26 cellular contexts compared by ENCODE assay signal in genomic region chr17:49875690-49876089, GRCh38. TPM values are rescaled to one million over a fixed set of nuclear protein-coding genes. Genes with fewer than 3 reads are reported as not detected.
"Had no signal": no experiment of that assay in that cellular context is flagged by ENCODE, and none has a peak within 500 bp of the region (broad histone marks: within the 10 kb centered on the region; RNA-seq: fewer than 3 reads in every experiment).

No MANE protein-coding gene starts in this region.

- ATAC-seq: activated CD4-positive, alpha-beta T cell treated with anti-CD3 and anti-CD28 coated beads for 36 hours; activated CD8-positive, alpha-beta T cell treated with anti-CD3 and anti-CD28 coated beads for 36 hours; activated T-cell treated with anti-CD3 and anti-CD28 coated beads, Interleukin-2, amount 50 U/mL, for 4 hours; body of pancreas; sciatic nerve; T-cell had no signal

- H3K36me3 ChIP-seq: esophagus squamous epithelium, ovary, thoracic aorta, vagina had no signal

- H3K27ac ChIP-seq: body of pancreas, esophagus squamous epithelium, ovary, thoracic aorta, vagina, VCaP had no signal

- DNase-seq: activated CD4-positive, alpha-beta T cell treated with anti-CD3 and anti-CD28 coated beads for 36 hours; activated CD8-positive, alpha-beta T cell treated with anti-CD3 and anti-CD28 coated beads for 36 hours; activated gamma-delta T cell treated with Interleukin-2 at 50 U/mL for 16 hours; activated T-cell treated with anti-CD3 and anti-CD28 coated beads, Interleukin-2, amount 50 U/mL, for 4 hours; amygdala; body of pancreas; caudate nucleus; esophagus squamous epithelium; hippocampal formation; midbrain; ovary; T-cell; T1000 had no signal

- H3K4me3 ChIP-seq: body of pancreas, esophagus squamous epithelium, ovary, thoracic aorta, vagina had no signal

- FAIRE-seq: colon, endothelial cell of umbilical vein had no signal

- H3K4me1 ChIP-seq: vagina had no signal

- H3K36me3 Mint-ChIP-seq: activated naive CD8-positive, alpha-beta T cell; T-cell had no signal

- H3K4me3 Mint-ChIP-seq: activated CD4-positive, alpha-beta T cell treated with anti-CD3 and anti-CD28 coated beads for 36 hours; activated CD8-positive, alpha-beta T cell treated with anti-CD3 and anti-CD28 coated beads for 36 hours; activated naive CD8-positive, alpha-beta T cell; activated T-cell treated with anti-CD3 and anti-CD28 coated beads, Interleukin-2, amount 50 U/mL, for 4 hours; T-cell had no signal

- H3K9me3 Mint-ChIP-seq: activated CD8-positive, alpha-beta T cell treated with anti-CD3 and anti-CD28 coated beads for 36 hours; activated T-cell treated with anti-CD3 and anti-CD28 coated beads, Interleukin-2, amount 50 U/mL, for 4 hours; T-cell had no signal

- H3K27ac Mint-ChIP-seq: activated CD4-positive, alpha-beta T cell treated with anti-CD3 and anti-CD28 coated beads for 36 hours; activated CD8-positive, alpha-beta T cell treated with anti-CD3 and anti-CD28 coated beads for 36 hours; activated naive CD8-positive, alpha-beta T cell; T-cell had no signal

- H3K27me3 ChIP-seq: ovary, vagina had no signal

- H3K9me3 ChIP-seq: body of pancreas, esophagus squamous epithelium, ovary, thoracic aorta, vagina had no signal

RNA-seq across cellular contexts. Expression of gene TAC4, which starts 27.8 kb away (rescaled TPM):
- total RNA-seq: activated CD4-positive, alpha-beta T cell treated with anti-CD3 and anti-CD28 coated beads for 36 hours; activated CD8-positive, alpha-beta T cell treated with anti-CD3 and anti-CD28 coated beads for 36 hours; activated T-cell treated with anti-CD3 and anti-CD28 coated beads, Interleukin-2, amount 50 U/mL, for 4 hours; body of pancreas; endothelial cell of umbilical vein; esophagus squamous epithelium; fibroblast of villous mesenchyme; glomerular endothelial cell; lower leg skin; myocyte; ovary; pulmonary artery endothelial cell; sciatic nerve; T-cell; thoracic aorta; vagina had no signal
- polyA plus RNA-seq: neural cell, ovary had no signal
